Comparison of ENCODE assay signal across 9 cellular contexts in genomic region chr4:147786031-147786430, GRCh38. TPM values are rescaled to one million over a fixed set of nuclear protein-coding genes. Genes with fewer than 3 reads are reported as not detected.
DNase-seq lines count a peak whose midpoint lies in the region; ATAC-seq, FAIRE-seq and TF ChIP-seq lines count a peak whose summit lies in the region.
"Had no signal": no experiment of that assay in that cellular context is flagged by ENCODE, and none has a peak within 500 bp of the region (broad histone marks: within the 10 kb centered on the region; RNA-seq: fewer than 3 reads in every experiment).

No MANE protein-coding gene starts in this region.

- H3K27ac ChIP-seq in GM12878 (ENCODE audit: control insufficient read depth, insufficient read depth) (peak overlapping the region; percentile 87), smooth muscle cell (ENCODE audit: low read depth) (no peak overlapping the region), breast epithelium (peak overlapping the region in 1 of 2 donors; percentile 5)
- H3K27ac ChIP-seq: testis had no signal

- H3K4me3 ChIP-seq in GM12865 (ENCODE audit: low read depth, low read length): no peak overlapping the region
- 0 out of 2 replicates have a peak overlapping the region, but pooled peaks have one; percentile 22 for H3K4me3 ChIP-seq in GM12878
- H3K4me3 ChIP-seq in smooth muscle cell: no peak overlapping the region
- no peak overlapping the region for H3K4me3 ChIP-seq in breast epithelium
- H3K4me3 ChIP-seq: testis had no signal

- H3K27me3 ChIP-seq in GM12878 (replicated peaks in 1 of 2; ENCODE audit: control insufficient read depth in 2 of 2, insufficient read depth in 2 of 2, low read length in 1 of 2) (no peaks in the 10 kb centered on the region), smooth muscle cell (ENCODE audit: low read depth) (no peaks in the 10 kb centered on the region), breast epithelium (no peaks in the 10 kb centered on the region)
- H3K27me3 ChIP-seq: testis had no signal

- TF ChIP-seq CTCF in GM12865 (IDR thresholded peaks at IDR 0.05; ENCODE audit: insufficient read depth, low read depth, low read length, missing control alignments) (no peak), GM12878 (IDR thresholded peaks at IDR 0.05 in 2 of 3, conservative IDR thresholded peaks at IDR 0.05 in 1 of 3; ENCODE audit: control insufficient read depth in 2 of 3, extremely low read depth in 1 of 3, insufficient read depth in 1 of 3, low read depth in 3 of 3, low read length in 3 of 3) (no peak), smooth muscle cell (IDR thresholded peaks at IDR 0.05; ENCODE audit: borderline replicate concordance, insufficient read depth, poor library complexity, severe bottlenecking) (no peak), breast epithelium (IDR thresholded peaks at IDR 0.05) (no peak)

- 53% methylated on average over 2 of the region's 2 CpGs for WGBS in GM12878 (ENCODE audit: insufficient coverage, insufficient replicate concordance, low lambda C conversion rate, missing lambda C conversion rate)
- WGBS in smooth muscle cell (ENCODE audit: low lambda C conversion rate): 85% methylated on average over 2 of the region's 2 CpGs

- SMC1A ChIA-PET in GM12878 (lab: Charles Lee; ENCODE audit: uncharacterized antibody, unreplicated experiment): interaction anchor here (0.7 to 3.6 kb wide), 28 partner anchors 9 to 157 kb away, joined by 3 to 48 read pairs (median 6); partner anchors contain the start of gene PRMT9

- CTCF ChIA-PET in GM12878 (lab: Yijun Ruan, JAX): interaction anchor here (0.6 to 5.6 kb wide), 12 partner anchors 9 to 78 kb away, joined by 3 to 81 read pairs (median 4); no protein-coding TSS in a partner anchor

- H4K20me1 ChIP-seq in GM12878 (ENCODE audit: control insufficient read depth, insufficient read depth) (no peaks in the 10 kb centered on the region), smooth muscle cell (ENCODE audit: low read depth) (peaks cover 25% of the 10 kb centered on the region)

- no peak for TF ChIP-seq RAD21 in GM12878 (IDR thresholded peaks at IDR 0.05; ENCODE audit: insufficient read depth, low read depth, low read length)

- H3K36me3 ChIP-seq in GM12878 (ENCODE audit: control insufficient read depth in 2 of 2, insufficient read depth in 2 of 2, low read length in 1 of 2) (no peaks in the 10 kb centered on the region), smooth muscle cell (ENCODE audit: low read depth) (no peaks in the 10 kb centered on the region), breast epithelium (no peaks in the 10 kb centered on the region)

- peak; percentile 94 for FAIRE-seq in GM12878 (lab: Jason Lieb, UNC)

- no TSS peak for BruUV-seq in GM12878 (replicated peaks; lab: Mats Ljungman, UMichigan)

- DNase-seq in GM12865 (ENCODE audit: low read depth) (peak; percentile 86), GM12878 (ENCODE audit: low read depth, low spot score) (no peak), smooth muscle cell (lab: John Stamatoyannopoulos, UW; ENCODE audit: unreplicated experiment) (no peak), retina (no peak), islet precursor cell (no peak), breast epithelium (ENCODE audit: low spot score in 2 of 2) (no peak)
- DNase-seq: testis had no signal

- RAD21 ChIA-PET in GM12878 (lab: Charles Lee; ENCODE audit: unreplicated experiment): interaction anchor here (0.6 to 3.5 kb wide), 19 partner anchors 9 to 157 kb away, joined by 3 to 37 read pairs (median 5); partner anchors contain the start of genes ARHGAP10 and PRMT9

- H2AFZ ChIP-seq in GM12878 (ENCODE audit: control insufficient read depth, low read depth, low read length) (no peak overlapping the region), smooth muscle cell (ENCODE audit: low read depth) (no peak overlapping the region)

- ATAC-seq in GM19467 (IDR thresholded peaks at IDR 0.05; ENCODE audit: unreplicated experiment) (peak; percentile 90), HG03159 (IDR thresholded peaks at IDR 0.05; ENCODE audit: unreplicated experiment) (peak; percentile 94), GM12878 (peak; percentile 93)

- H3K9ac ChIP-seq in GM12878 (ENCODE audit: control insufficient read depth, insufficient read depth, low read length) (no peak overlapping the region; the same call in 1 of the 2 replicates), smooth muscle cell (ENCODE audit: low read depth) (no peak overlapping the region)

- peaks cover 4% of the 10 kb centered on the region for H3F3A ChIP-seq in smooth muscle cell (ENCODE audit: low read depth)

- TF ChIP-seq EP300 in GM12878 (IDR thresholded peaks at IDR 0.05; ENCODE audit: borderline replicate concordance in 1 of 2, control insufficient read depth in 1 of 2, low read depth in 2 of 2, low read length in 2 of 2): peak in 1 of 2 experiments; percentile 74; a peak in 1 of 4 replicates

- H3K4me2 ChIP-seq in GM12878 (ENCODE audit: control insufficient read depth, insufficient read depth): peak overlapping the region; percentile 79
- H3K4me2 ChIP-seq in smooth muscle cell: no peak overlapping the region

- POLR2A ChIA-PET in GM12878 (lab: Charles Lee): interaction anchor here (0.8 to 2.6 kb wide), 7 partner anchors 9 to 54 kb away, joined by 3 to 10 read pairs (median 5); partner anchors contain the start of gene ARHGAP10

- TF ChIP-seq POLR2A in GM12878 (IDR thresholded peaks at IDR 0.05; ENCODE audit: low read depth, low read length): no peak
- TF ChIP-seq POLR2A in breast epithelium (IDR thresholded peaks at IDR 0.05): no peak

- intact Hi-C loops in GM12878 (cut with micrococcal nuclease; ENCODE audit: unreplicated experiment): loop anchor here (5.0 kb wide), 1 partner anchor 51 kb away; no protein-coding TSS in a partner anchor
- intact Hi-C loops in breast epithelium (cut with DNase I; ENCODE audit: low total_unique reads): no loop called here

- in situ Hi-C loops in GM12878 (cut with MboI): no loop called here

- H3K4me1 ChIP-seq in GM12878 (ENCODE audit: control insufficient read depth, insufficient read depth, low read length) (peaks cover 48% of the 10 kb centered on the region), smooth muscle cell (ENCODE audit: low read depth) (peaks cover 30% of the 10 kb centered on the region), breast epithelium (peaks cover 0 to 3% of the 10 kb centered on the region in 2 donors)

- no peaks in the 10 kb centered on the region for H3K9me3 ChIP-seq in GM12878 (replicated peaks; ENCODE audit: control insufficient read depth, insufficient read depth, low read length)
- no peaks in the 10 kb centered on the region for H3K9me3 ChIP-seq in smooth muscle cell (replicated peaks; ENCODE audit: low read depth)
- H3K9me3 ChIP-seq in breast epithelium: no peaks in the 10 kb centered on the region
- H3K9me3 ChIP-seq: testis had no signal

- H3K79me2 ChIP-seq in GM12878 (ENCODE audit: control insufficient read depth, insufficient read depth, low read length): peaks cover 69% of the 10 kb centered on the region
- H3K79me2 ChIP-seq in smooth muscle cell (ENCODE audit: low read depth): peaks cover 15% of the 10 kb centered on the region

TF ChIP-seq in GM12878, 131 proteins besides CTCF, POLR2A, EP300 and RAD21 (continues in another document):
- TF ChIP-seq HDAC2 (IDR thresholded peaks at IDR 0.05): no peak
- TF ChIP-seq PBX3 (IDR thresholded peaks at IDR 0.05; ENCODE audit: insufficient replicate concordance, low read depth, low read length): peak; percentile 19
- TF ChIP-seq ASH2L (IDR thresholded peaks at IDR 0.05; ENCODE audit: borderline replicate concordance, low read depth): no peak
- no peak for TF ChIP-seq SKIL (IDR thresholded peaks at IDR 0.05; ENCODE audit: low read depth, poor library complexity, severe bottlenecking)

RNA-seq across cellular contexts. Expression of gene ARHGAP10, which starts 54.1 kb away (rescaled TPM):
- total RNA-seq in GM12878 (2013; cell fraction: nucleolus; rRNA removed): 220 and 233 TPM in 2 replicates
- total RNA-seq in GM12878 (2014; rRNA removed) (16.2 and 19.8 TPM in 2 replicates), GM12878 (2014; rRNA removed; fragmentation: Illumina TruSeq; extraction: Trizol) (20.9 and 23.2 TPM in 2 replicates), GM12878 (2021) (22.6 and 23.4 TPM in 2 replicates), smooth muscle cell (11.1 and 11.6 TPM in 2 replicates), breast epithelium (100 to 1,000 TPM in 1 of 3 donors, 10 to 100 TPM in 2; 49.5 to 138 (median 62.6) TPM)
- polyA plus RNA-seq in GM12878 (2011; ENCODE audit: low read depth): 17.2 TPM
- polyA plus RNA-seq in GM12878 (2011; rRNA removed) (9.6 and 13.3 TPM in 2 replicates), GM12878 (2014; fragmentation: Illumina TruSeq; extraction: Trizol) (17.7 and 18.2 TPM in 2 replicates), GM12878 (2014; fragmentation: Nextera tagmentation; extraction: Ambion mirVana) (1 to 10 TPM; 1.3 to 4.5 TPM), GM12878 (2014; rRNA removed) (14.2 and 14.5 TPM in 2 replicates), GM12878 (2016; fragmentation: Nextera tagmentation; extraction: Ambion mirVana) (10 to 100 TPM; 24.0 to 25.8 TPM), smooth muscle cell (6.2 and 6.7 TPM in 2 replicates)
- polyA plus RNA-seq in GM12878 (2011; cell fraction: cytosol; rRNA removed): 9.3 and 10.7 TPM in 2 replicates
- polyA plus RNA-seq in GM12878 (2011; cell fraction: nucleus; rRNA removed): 19.6 and 20.4 TPM in 2 replicates
- polyA plus RNA-seq in GM12878 (2012): 15.2 and 18.9 TPM in 2 replicates
- 21.9 and 25.0 TPM in 2 replicates for polyA minus RNA-seq in GM12878 (2011; rRNA and poly(A)+ RNA removed)
- polyA minus RNA-seq in GM12878 (2011; cell fraction: cytosol; rRNA and poly(A)+ RNA removed): 6.1 and 7.2 TPM in 2 replicates
- 46.3 and 78.8 TPM in 2 replicates for polyA minus RNA-seq in GM12878 (2011; cell fraction: nucleus; rRNA and poly(A)+ RNA removed)
